Comparison of ENCODE assay signal across 3 cellular contexts in genomic region chr9:122125891-122126331, GRCh38.
TF ChIP-seq lines count a peak whose summit lies in the region.

No MANE protein-coding gene starts in this region.

TF ChIP-seq in A549, 52 proteins besides CTCF, POLR2A, EP300 and RAD21:
- TF ChIP-seq ZC3H11A (IDR thresholded peaks at IDR 0.05) (no peak), KDM1A (IDR thresholded peaks at IDR 0.05; ENCODE audit: low read depth) (no peak), PBX3 (IDR thresholded peaks at IDR 0.05) (no peak)

TF ChIP-seq in H1, 55 proteins besides CTCF, POLR2A, EP300 and RAD21:
- TF ChIP-seq MAFK (IDR thresholded peaks at IDR 0.05; ENCODE audit: low read depth, low read length) (no peak), SUZ12 (IDR thresholded peaks at IDR 0.05; ENCODE audit: low read length) (no peak; the same call in 1 of the 2 replicates), KDM5A (IDR thresholded peaks at IDR 0.05; ENCODE audit: low read length) (no peak), TBP (IDR thresholded peaks at IDR 0.05; ENCODE audit: low read depth, low read length) (no peak), ATF3 (IDR thresholded peaks at IDR 0.05; ENCODE audit: insufficient read depth, low read depth, low read length) (no peak), CHD1 (IDR thresholded peaks at IDR 0.05; ENCODE audit: low read depth, low read length) (no peak), POU5F1 (IDR thresholded peaks at IDR 0.05; ENCODE audit: low read depth, low read length) (no peak), GTF2F1 (IDR thresholded peaks at IDR 0.05; ENCODE audit: borderline replicate concordance, low read depth, low read length) (no peak), KDM1A (IDR thresholded peaks at IDR 0.05; ENCODE audit: borderline replicate concordance, low read length) (no peak), CBX5 (IDR thresholded peaks at IDR 0.05; ENCODE audit: low read depth, low read length) (no peak), SIN3A (conservative IDR thresholded peaks at IDR 0.05 in 1 of 2, IDR thresholded peaks at IDR 0.05 in 1 of 2; ENCODE audit: low read depth in 1 of 2, low read length in 2 of 2) (no peak), SAP30 (IDR thresholded peaks at IDR 0.05; ENCODE audit: insufficient read depth, insufficient replicate concordance, low read length) (no peak), BACH1 (IDR thresholded peaks at IDR 0.05; ENCODE audit: low read length) (no peak), KDM4A (IDR thresholded peaks at IDR 0.05; ENCODE audit: low read depth, low read length, severe bottlenecking) (no peak), RNF2 (IDR thresholded peaks at IDR 0.05; ENCODE audit: borderline replicate concordance, low read depth, low read length, missing control alignments, poor library complexity, severe bottlenecking) (no peak), SIRT6 (IDR thresholded peaks at IDR 0.05; ENCODE audit: low read length) (no peak), CEBPB (IDR thresholded peaks at IDR 0.05; ENCODE audit: low read depth, low read length) (no peak), GABPA (IDR thresholded peaks at IDR 0.05; ENCODE audit: borderline replicate concordance, insufficient read depth, low read length) (no peak), USF2 (IDR thresholded peaks at IDR 0.05; ENCODE audit: low read length) (no peak), BRCA1 (IDR thresholded peaks at IDR 0.05; ENCODE audit: low read depth, low read length) (no peak), EGR1 (IDR thresholded peaks at IDR 0.05; ENCODE audit: borderline replicate concordance, low read depth, low read length) (no peak), JUND (IDR thresholded peaks at IDR 0.05; ENCODE audit: low read length) (no peak), E2F6 (IDR thresholded peaks at IDR 0.05) (peak; percentile 82), MAX (IDR thresholded peaks at IDR 0.05) (peak; percentile 94), EZH2 (IDR thresholded peaks at IDR 0.05; ENCODE audit: low read depth, low read length, severe bottlenecking) (peak; percentile 49)
TF ChIP-seq in H1: peak in this region for 3.

TF ChIP-seq in HEK293T, 16 proteins besides CTCF, POLR2A, EP300 and RAD21:
- TF ChIP-seq SUZ12 (IDR thresholded peaks at IDR 0.05), result no peak
- TF ChIP-seq BHLHE40 (IDR thresholded peaks at IDR 0.05; ENCODE audit: borderline replicate concordance), result no peak
- no peak for TF ChIP-seq NFRKB (IDR thresholded peaks at IDR 0.05)
- no peak for TF ChIP-seq LEF1 (IDR thresholded peaks at IDR 0.05; ENCODE audit: borderline replicate concordance)
- no peak for TF ChIP-seq ARNT (IDR thresholded peaks at IDR 0.05)
- no peak for TF ChIP-seq ELF4 (IDR thresholded peaks at IDR 0.05)
- no peak for TF ChIP-seq FOXA1 (IDR thresholded peaks at IDR 0.05)
- no peak for TF ChIP-seq FOXM1 (IDR thresholded peaks at IDR 0.05; ENCODE audit: borderline replicate concordance)
- TF ChIP-seq L3MBTL2 (conservative IDR thresholded peaks at IDR 0.05), result no peak
- TF ChIP-seq TARDBP (IDR thresholded peaks at IDR 0.05), result no peak
- no peak for TF ChIP-seq ZNF384 (IDR thresholded peaks at IDR 0.05)
- TF ChIP-seq SP1 (IDR thresholded peaks at IDR 0.05), result no peak
- no peak for TF ChIP-seq FOXK2 (IDR thresholded peaks at IDR 0.05)
- no peak for TF ChIP-seq CTBP1 (IDR thresholded peaks at IDR 0.05; ENCODE audit: borderline replicate concordance)
- no peak for TF ChIP-seq PKNOX1 (IDR thresholded peaks at IDR 0.05)
- TF ChIP-seq HDGF (IDR thresholded peaks at IDR 0.05; ENCODE audit: borderline replicate concordance), result no peak
